Comparison of ENCODE assay signal across 8 cellular contexts in genomic region chr1:184035719-184036516, GRCh38. TPM values are rescaled to one million over a fixed set of nuclear protein-coding genes. Genes with fewer than 3 reads are reported as not detected.
DNase-seq lines count a peak whose midpoint lies in the region; ATAC-seq and TF ChIP-seq lines count a peak whose summit lies in the region.

No MANE protein-coding gene starts in this region.

- peak overlapping the region; percentile 77 for H3K4me3 ChIP-seq in iPS-15b (ENCODE audit: low read depth, low read length)
- H3K4me3 ChIP-seq in smooth muscle cell: peak overlapping the region; percentile 67

- H3K4me2 ChIP-seq in smooth muscle cell: peak overlapping the region; percentile 99

- H3K4me1 Mint-ChIP-seq in activated T-cell treated with anti-CD3 and anti-CD28 coated beads, Interleukin-2, amount 50 U/mL, for 4 hours (ENCODE audit: low read depth): peaks cover 20% of the 10 kb centered on the region

- no peak overlapping the region for H3K27ac ChIP-seq in smooth muscle cell (ENCODE audit: low read depth)

- H3K9ac ChIP-seq in iPS-15b (ENCODE audit: low read depth, low read length): no peak overlapping the region
- H3K9ac ChIP-seq in smooth muscle cell (ENCODE audit: low read depth): no peak overlapping the region

- H3K4me1 ChIP-seq in iPS-15b (ENCODE audit: control insufficient read depth, insufficient read depth, low read length) (peaks cover 3% of the 10 kb centered on the region), smooth muscle cell (ENCODE audit: low read depth) (peaks cover 11% of the 10 kb centered on the region)

- peak; percentile 9 to 13 for ATAC-seq in activated T-cell treated with anti-CD3 and anti-CD28 coated beads, Interleukin-2, amount 50 U/mL, for 4 hours
- ATAC-seq in GM21717 (IDR thresholded peaks at IDR 0.05; ENCODE audit: unreplicated experiment): no peak

- no peaks in the 10 kb centered on the region for H3K79me2 ChIP-seq in smooth muscle cell (ENCODE audit: low read depth)

- no peaks in the 10 kb centered on the region for H3F3A ChIP-seq in smooth muscle cell (ENCODE audit: low read depth)

- no peak for TF ChIP-seq POLR2A in erythroblast (IDR thresholded peaks at IDR 0.05; ENCODE audit: low read length)

- H3K4me3 Mint-ChIP-seq in activated T-cell treated with anti-CD3 and anti-CD28 coated beads, Interleukin-2, amount 50 U/mL, for 4 hours: peak overlapping the region; percentile 69

- no peaks in the 10 kb centered on the region for H4K20me1 ChIP-seq in smooth muscle cell (ENCODE audit: low read depth)

- H3K36me3 Mint-ChIP-seq in activated T-cell treated with anti-CD3 and anti-CD28 coated beads, Interleukin-2, amount 50 U/mL, for 4 hours (ENCODE audit: insufficient read depth): no peaks in the 10 kb centered on the region

- H2AFZ ChIP-seq in smooth muscle cell (ENCODE audit: low read depth): peak overlapping the region; percentile 67

- H3K9me3 Mint-ChIP-seq in activated T-cell treated with anti-CD3 and anti-CD28 coated beads, Interleukin-2, amount 50 U/mL, for 4 hours: no peaks in the 10 kb centered on the region

- H3K36me3 ChIP-seq in iPS-15b (ENCODE audit: control insufficient read depth, insufficient read depth, low read length): no peaks in the 10 kb centered on the region
- no peaks in the 10 kb centered on the region for H3K36me3 ChIP-seq in smooth muscle cell (ENCODE audit: low read depth)

- peaks cover 44% of the 10 kb centered on the region for H3K27me3 Mint-ChIP-seq in activated T-cell treated with anti-CD3 and anti-CD28 coated beads, Interleukin-2, amount 50 U/mL, for 4 hours (ENCODE audit: low read depth)

- H3K9me3 ChIP-seq in iPS-15b (ENCODE audit: control insufficient read depth, insufficient read depth, low read length): no peaks in the 10 kb centered on the region
- H3K9me3 ChIP-seq in smooth muscle cell (replicated peaks; ENCODE audit: low read depth): no peaks in the 10 kb centered on the region

- WGBS in smooth muscle cell (ENCODE audit: low lambda C conversion rate): 20% methylated on average over 31 of the region's 31 CpGs

- TF ChIP-seq CTCF in smooth muscle cell (IDR thresholded peaks at IDR 0.05; ENCODE audit: borderline replicate concordance, insufficient read depth, poor library complexity, severe bottlenecking): no peak

- DNase-seq in NCI-H146 (lab: John Stamatoyannopoulos, UW) (peak; percentile 18), NCI-H146 treated with DMSO at 0.1 percent for 48 hours (lab: John Stamatoyannopoulos, UW; ENCODE audit: unreplicated experiment) (no peak), smooth muscle cell (lab: John Stamatoyannopoulos, UW; ENCODE audit: unreplicated experiment) (no peak), glomerular visceral epithelial cell (ENCODE audit: extremely low spot score) (no peak), erythroblast (lab: John Stamatoyannopoulos, UW) (no peak)
- peak; percentile 5 for DNase-seq in activated T-cell treated with anti-CD3 and anti-CD28 coated beads, Interleukin-2, amount 50 U/mL, for 4 hours

- H3K27me3 ChIP-seq in iPS-15b (ENCODE audit: control insufficient read depth, insufficient read depth, low read length): peaks cover 90% of the 10 kb centered on the region
- H3K27me3 ChIP-seq in smooth muscle cell (ENCODE audit: low read depth): peaks cover 73% of the 10 kb centered on the region

RNA-seq across cellular contexts. Expression of gene COLGALT2, which starts 1.6 kb away (rescaled TPM):
- total RNA-seq in activated T-cell treated with anti-CD3 and anti-CD28 coated beads, Interleukin-2, amount 50 U/mL, for 4 hours: 1 to 10 TPM in 2 of 3 donors, under 1 TPM in 1; 0.63 to 1.5 (median 1.2) TPM
- 0.22 and 0.31 TPM in 2 replicates for total RNA-seq in smooth muscle cell
- polyA plus RNA-seq in smooth muscle cell: 0.61 and 0.73 TPM in 2 replicates

RNA-seq across cellular contexts. Expression of gene TSEN15, which starts 15.6 kb away (rescaled TPM):
- total RNA-seq in activated T-cell treated with anti-CD3 and anti-CD28 coated beads, Interleukin-2, amount 50 U/mL, for 4 hours: 10 to 100 TPM; 54.7 to 58.9 (median 56.3) TPM
- total RNA-seq in smooth muscle cell: 56.7 and 82.0 TPM in 2 replicates
- polyA plus RNA-seq in smooth muscle cell: 34.7 and 35.6 TPM in 2 replicates

Comparison
In these comparisons a context has a peak if more than half of its experiments do, and no peak if none do; other contexts are left out.
1. DNase-seq: peak in NCI-H146 (single experiment) and activated T-cell treated with anti-CD3 and anti-CD28 coated beads, Interleukin-2, amount 50 U/mL, for 4 hours (single experiment); none in NCI-H146 treated with DMSO at 0.1 percent for 48 hours (single experiment), smooth muscle cell (single experiment), glomerular visceral epithelial cell (single experiment) and erythroblast (0 of 2).